In the genomic region with DNA sequence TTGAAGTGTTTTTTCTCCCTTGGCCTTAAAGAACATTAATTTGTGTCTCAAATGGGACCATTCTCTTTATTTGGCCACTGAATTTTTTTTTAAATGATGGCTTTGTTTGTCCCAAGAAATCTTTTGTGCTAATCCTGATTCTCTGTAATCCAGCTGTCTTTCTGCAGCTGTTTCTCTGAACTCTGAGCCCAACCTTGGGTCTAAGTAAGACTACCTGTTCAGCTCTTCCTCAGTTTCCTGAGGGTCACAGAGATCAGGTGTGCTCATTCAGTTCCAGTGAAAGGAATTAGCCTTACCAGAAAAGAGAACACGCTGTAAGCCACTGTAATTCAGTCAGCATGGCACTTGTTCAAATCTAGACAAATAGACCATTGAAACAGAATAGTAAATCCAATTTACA, we compare ENCODE assay signal across 33 cellular contexts.
"Had no signal": no experiment of that assay in that cellular context is flagged by ENCODE, and none has a peak within 500 bp of the region (broad histone marks: within the 10 kb centered on the region; RNA-seq: fewer than 3 reads in every experiment).

No MANE protein-coding gene starts in this region.

- H3K27ac ChIP-seq: adrenal gland, ascending aorta, cardiac muscle cell, epithelial cell of prostate, esophagus squamous epithelium, left ventricle myocardium inferior, ovary, prostate gland, sigmoid colon, suprapubic skin, tibial nerve, VCaP had no signal

- H3K9me3 Mint-ChIP-seq: stimulated activated naive CD8-positive, alpha-beta T cell treated with anti-CD3 and anti-CD28 coated beads, Interleukin-15, amount 100 ng/mL, for 72 hours had no signal

- H3K27ac Mint-ChIP-seq: activated naive CD8-positive, alpha-beta T cell treated with anti-CD3 and anti-CD28 coated beads for 36 hours; brain; nephron progenitor cell; stimulated activated memory B cell treated with anti-CD40 and anti-IgM and Interleukin-4, amounts not matched to agents 10 μg/mL and 1 μg/mL and 100 μg/mL, for 72 hours had no signal

- H3K27me3 Mint-ChIP-seq: activated naive CD8-positive, alpha-beta T cell treated with anti-CD3 and anti-CD28 coated beads for 36 hours; brain; naive B cell; stimulated activated memory B cell treated with anti-CD40 and anti-IgM and Interleukin-4, amounts not matched to agents 10 μg/mL and 1 μg/mL and 100 μg/mL, for 72 hours; stimulated activated naive CD8-positive, alpha-beta T cell treated with anti-CD3 and anti-CD28 coated beads, Interleukin-15, amount 100 ng/mL, for 72 hours had no signal

- DNase-seq: activated CD4-positive, alpha-beta T cell treated with anti-CD3 and anti-CD28 coated beads for 4 hours; activated CD4-positive, alpha-beta T cell treated with anti-CD3 and anti-CD28 coated beads, Interleukin-2, amount 50 U/mL, for 48 hours; activated CD8-positive, alpha-beta memory T cell treated with anti-CD3 and anti-CD28 coated beads for 24 hours; activated effector memory CD4-positive, alpha-beta T cell treated with Interleukin-2 at 50 U/mL for 16 hours; activated naive CD4-positive, alpha-beta T cell treated with Interleukin-2 at 50 U/mL for 16 hours; activated naive CD8-positive, alpha-beta T cell treated with anti-CD3 and anti-CD28 coated beads for 36 hours; adrenal gland; dermis blood vessel endothelial cell; effector CD8-positive, alpha-beta T cell; esophagus squamous epithelium; foreskin melanocyte; glutamatergic neuron; left ventricle myocardium inferior; naive B cell; nephron progenitor cell; ovary; sigmoid colon; small intestine; stimulated activated CD4-positive, alpha-beta T cell treated with anti-CD3 and anti-CD28 coated beads, Interleukin-1b, Interleukin-23, amount 100 ng/mL, for 48 hours; stimulated activated CD4-positive, alpha-beta T cell treated with anti-CD3 and anti-CD28 coated beads, Interleukin-4, amount 100 ng/mL, for 4 hours; stimulated activated CD8-positive, alpha-beta memory T cell treated with anti-CD3 and anti-CD28 coated beads, Interleukin-4, amount 100 ng/mL, for 48 hours; stimulated activated naive CD8-positive, alpha-beta T cell treated with anti-CD3 and anti-CD28 coated beads, Interleukin-15, amount 100 ng/mL, for 72 hours; T-helper 1 cell; T-helper 9 cell had no signal

- H3K4me1 Mint-ChIP-seq: activated naive CD8-positive, alpha-beta T cell treated with anti-CD3 and anti-CD28 coated beads for 36 hours; brain; naive B cell; nephron progenitor cell; stimulated activated memory B cell treated with anti-CD40 and anti-IgM and Interleukin-4, amounts not matched to agents 10 μg/mL and 1 μg/mL and 100 μg/mL, for 72 hours; stimulated activated naive CD8-positive, alpha-beta T cell treated with anti-CD3 and anti-CD28 coated beads, Interleukin-15, amount 100 ng/mL, for 72 hours had no signal

- H3K4me3 Mint-ChIP-seq: activated naive CD8-positive, alpha-beta T cell treated with anti-CD3 and anti-CD28 coated beads for 36 hours; brain; naive B cell; nephron progenitor cell; stimulated activated memory B cell treated with anti-CD40 and anti-IgM and Interleukin-4, amounts not matched to agents 10 μg/mL and 1 μg/mL and 100 μg/mL, for 72 hours; stimulated activated naive CD8-positive, alpha-beta T cell treated with anti-CD3 and anti-CD28 coated beads, Interleukin-15, amount 100 ng/mL, for 72 hours had no signal
